1 cellular context compared by ENCODE assay signal in genomic region chr17:81471804-81472456, GRCh38.
TF ChIP-seq lines count a peak whose summit lies in the region.

No MANE protein-coding gene starts in this region.

TF ChIP-seq in H1, 55 proteins besides CTCF, POLR2A, EP300 and RAD21 (continued from another document):
- TF ChIP-seq KDM5A (IDR thresholded peaks at IDR 0.05; ENCODE audit: low read length) (peak; percentile 47; the same call in 1 of the 2 replicates), SAP30 (IDR thresholded peaks at IDR 0.05; ENCODE audit: insufficient read depth, insufficient replicate concordance, low read length) (no peak), CHD7 (IDR thresholded peaks at IDR 0.05; ENCODE audit: insufficient replicate concordance, low read length) (no peak), RXRA (IDR thresholded peaks at IDR 0.05; ENCODE audit: insufficient read depth, low read depth, low read length) (no peak), USF2 (IDR thresholded peaks at IDR 0.05; ENCODE audit: low read length) (peak; percentile 95), YY1 (IDR thresholded peaks at IDR 0.05; ENCODE audit: low read depth, low read length) (peak; percentile 56; the same call in 1 of the 2 replicates), SIRT6 (IDR thresholded peaks at IDR 0.05; ENCODE audit: low read length) (no peak), CTBP2 (IDR thresholded peaks at IDR 0.05; ENCODE audit: borderline replicate concordance, insufficient read depth, insufficient read length, low read length) (no peak), TBP (IDR thresholded peaks at IDR 0.05; ENCODE audit: low read depth, low read length) (no peak), NANOG (IDR thresholded peaks at IDR 0.05; ENCODE audit: insufficient read depth, low read depth, low read length, poor library complexity, severe bottlenecking) (no peak), ATF3 (IDR thresholded peaks at IDR 0.05; ENCODE audit: insufficient read depth, low read depth, low read length) (peak; percentile 85), MAX (IDR thresholded peaks at IDR 0.05) (peak; percentile 90)
